16 cellular contexts compared by ENCODE assay signal in the genomic region with DNA sequence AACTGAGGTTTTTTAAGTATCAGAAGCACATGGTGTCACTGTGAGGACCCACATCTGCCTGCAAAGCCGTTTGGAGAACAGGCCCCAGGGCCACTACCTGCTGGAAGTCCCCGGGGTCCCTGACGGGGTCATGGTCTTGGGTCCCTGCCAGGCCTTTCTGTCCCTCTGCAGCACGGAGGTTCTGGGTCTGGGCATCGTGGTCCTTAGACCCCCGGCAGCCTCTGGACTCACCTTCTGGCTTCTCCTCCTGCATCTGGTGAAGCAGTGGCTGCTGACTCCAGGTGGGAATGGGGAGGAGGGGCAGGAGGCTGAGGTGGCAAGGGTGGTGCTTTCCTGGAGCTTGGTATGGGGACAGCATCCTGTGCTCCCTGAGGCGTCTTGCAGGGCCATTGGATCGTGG.
DNase-seq lines count a peak whose midpoint lies in the region; TF ChIP-seq lines count a peak whose summit lies in the region.
"Had no signal": no experiment of that assay in that cellular context is flagged by ENCODE, and none has a peak within 500 bp of the region (broad histone marks: within the 10 kb centered on the region; RNA-seq: fewer than 3 reads in every experiment).

No MANE protein-coding gene starts in this region.

- H3K4me2 ChIP-seq in H9 (ENCODE audit: insufficient read depth, insufficient read length, low read length): no peak overlapping the region
- no peak overlapping the region for H3K4me2 ChIP-seq in neuronal stem cell (ENCODE audit: insufficient read depth, low read length, poor library complexity, severe bottlenecking)
- H3K4me2 ChIP-seq: A549 had no signal

- no peak overlapping the region for H3K23ac ChIP-seq in H9 (ENCODE audit: insufficient read length, low read depth, low read length)
- H3K23ac ChIP-seq in neuronal stem cell (ENCODE audit: low read depth, low read length, poor library complexity): no peak overlapping the region

- no peaks in the 10 kb centered on the region for H3K79me2 ChIP-seq in H9 (ENCODE audit: insufficient read depth, low read length)

- H3K27me3 Mint-ChIP-seq in H9 (ENCODE audit: low read depth) (peaks cover 19% of the 10 kb centered on the region), type B pancreatic cell (peaks cover 30% of the 10 kb centered on the region)

- peak; percentile 25 for DNase-seq in H9
- peak; percentile 46 for DNase-seq in ecto neural progenitor cell (ENCODE audit: low spot score)
- no peak for DNase-seq in neuronal stem cell (ENCODE audit: low spot score)
- DNase-seq in type B pancreatic cell (ENCODE audit: extremely low spot score, unreplicated experiment): peak; percentile 64
- DNase-seq in midbrain (lab: John Stamatoyannopoulos, UW): no peak
- no peak for DNase-seq in suprapubic skin (ENCODE audit: low spot score in 2 of 2)
- no peak for DNase-seq in NCI-H2227 (lab: John Stamatoyannopoulos, UW; ENCODE audit: unreplicated experiment)
- DNase-seq: AML-193; CD4-positive, alpha-beta memory T cell; DMS79; GDM1 had no signal

- TF ChIP-seq CTCF in H9 (conservative IDR thresholded peaks at IDR 0.05) (no peak), type B pancreatic cell (conservative IDR thresholded peaks at IDR 0.05) (no peak), suprapubic skin (IDR thresholded peaks at IDR 0.05) (no peak)

- H2AK5ac ChIP-seq in H9 (ENCODE audit: insufficient read length, low read length) (no peak overlapping the region), neuronal stem cell (ENCODE audit: low read depth, low read length) (peak overlapping the region; percentile 78)

- no peak overlapping the region for H2BK20ac ChIP-seq in H9 (ENCODE audit: low read depth, low read length, poor library complexity, severe bottlenecking)

- H3K14ac ChIP-seq in H9 (ENCODE audit: insufficient read depth, low read length): no peak overlapping the region
- H3K14ac ChIP-seq in neuronal stem cell (ENCODE audit: low read length): no peak overlapping the region

- H2BK5ac ChIP-seq in H9 (ENCODE audit: insufficient read length, low read length): no peak overlapping the region
- peak overlapping the region; percentile 83 for H2BK5ac ChIP-seq in neuronal stem cell (ENCODE audit: low read length)

- H3K56ac ChIP-seq in H9 (ENCODE audit: insufficient read length, low read depth, low read length): no peak overlapping the region

- H3K36me3 Mint-ChIP-seq in H9 (ENCODE audit: insufficient read depth in 1 of 3, low read depth in 3 of 3): peaks cover 0 to 2% (median 0%) of the 10 kb centered on the region in 3 experiments; a peak in 1 of 7 replicates
- H3K36me3 Mint-ChIP-seq in type B pancreatic cell: no peaks in the 10 kb centered on the region
- H3K36me3 Mint-ChIP-seq: CD14-positive monocyte; CD4-positive, alpha-beta memory T cell had no signal

- H2BK120ac ChIP-seq in H9 (ENCODE audit: low read depth, low read length, poor library complexity, severe bottlenecking) (no peak overlapping the region), neuronal stem cell (ENCODE audit: low read depth, low read length) (no peak overlapping the region)

- H2BK12ac ChIP-seq in H9 (ENCODE audit: insufficient read length, low read depth, low read length) (no peak overlapping the region), neuronal stem cell (ENCODE audit: low read length) (no peak overlapping the region)

- H3K4ac ChIP-seq in H9 (ENCODE audit: low read depth, low read length) (no peak overlapping the region), neuronal stem cell (ENCODE audit: low read length) (no peak overlapping the region)

- no peak overlapping the region for H2BK15ac ChIP-seq in H9 (ENCODE audit: low read depth, low read length)
- no peak overlapping the region for H2BK15ac ChIP-seq in neuronal stem cell (ENCODE audit: low read length)

- H3K27ac ChIP-seq in H9 (ENCODE audit: insufficient read length, low read depth, low read length): no peak overlapping the region
- H3K27ac ChIP-seq in neuronal stem cell (replicated peaks; ENCODE audit: low read length): no peak overlapping the region
- H3K27ac ChIP-seq in suprapubic skin: no peak overlapping the region
- H3K27ac ChIP-seq: 22Rv1, A549, HL-60 had no signal

- no CpG with 5 or more reads among the region's 8 CpGs for WGBS in H9 (ENCODE audit: extremely low coverage, insufficient read length, low lambda C conversion rate)
- WGBS in neuronal stem cell (ENCODE audit: extremely low coverage in 2 of 2, insufficient read length in 2 of 2, insufficient replicate concordance in 1 of 2), 2 donors: no CpG with 5 or more reads among the region's 8 CpGs
- 62% methylated on average over 8 of the region's 8 CpGs for WGBS in suprapubic skin

- H2AFZ ChIP-seq in H9 (ENCODE audit: low read length): no peak overlapping the region
- H2AFZ ChIP-seq in neuronal stem cell (ENCODE audit: low read length): no peak overlapping the region

- H3K9me3 Mint-ChIP-seq in H9 (no peaks in the 10 kb centered on the region; a peak in 1 of 5 replicates), type B pancreatic cell (no peaks in the 10 kb centered on the region)
- H3K9me3 Mint-ChIP-seq: CD4-positive, alpha-beta memory T cell had no signal

- H3K27ac Mint-ChIP-seq in H9 (no peak overlapping the region), type B pancreatic cell (no peak overlapping the region)
- H3K27ac Mint-ChIP-seq: CD4-positive, alpha-beta memory T cell had no signal

- H3K4me3 ChIP-seq in neuronal stem cell (ENCODE audit: low read length in 2 of 2): no peak overlapping the region
- no peak overlapping the region for H3K4me3 ChIP-seq in suprapubic skin
- H3K4me3 ChIP-seq: A549, HAP-1 had no signal

- no peaks in the 10 kb centered on the region for H3K23me2 ChIP-seq in H9 (ENCODE audit: insufficient read length, low read depth, low read length, poor library complexity, severe bottlenecking)

- no peak overlapping the region for H4K91ac ChIP-seq in H9 (ENCODE audit: insufficient read length, low read depth, low read length)
- H4K91ac ChIP-seq in neuronal stem cell (ENCODE audit: low read depth, low read length, poor library complexity): no peak overlapping the region

- H3K9ac ChIP-seq in H9 (ENCODE audit: extremely low read depth, insufficient read length, low read length) (no peak overlapping the region), neuronal stem cell (ENCODE audit: low read depth, low read length, poor library complexity) (no peak overlapping the region)

- no peak for TF ChIP-seq EP300 in suprapubic skin (IDR thresholded peaks at IDR 0.05)

- H3K9me3 ChIP-seq in H9 (ENCODE audit: control insufficient read depth, low read depth, low read length): no peaks in the 10 kb centered on the region
- no peaks in the 10 kb centered on the region for H3K9me3 ChIP-seq in neuronal stem cell (replicated peaks in 1 of 2; ENCODE audit: control insufficient read depth in 2 of 2, insufficient read depth in 1 of 2, low read depth in 1 of 2, low read length in 2 of 2)
- H3K9me3 ChIP-seq in suprapubic skin: no peaks in the 10 kb centered on the region
- H3K9me3 ChIP-seq: A549, HAP-1 had no signal

- H3K4me1 ChIP-seq in H9 (ENCODE audit: insufficient read depth, low read length): no peaks in the 10 kb centered on the region
- peaks cover 0 to 3% of the 10 kb centered on the region in 2 donors for H3K4me1 ChIP-seq in neuronal stem cell (ENCODE audit: control insufficient read depth in 2 of 2, insufficient read depth in 1 of 2, low read depth in 1 of 2, low read length in 2 of 2)
- no peaks in the 10 kb centered on the region for H3K4me1 ChIP-seq in suprapubic skin
- H3K4me1 ChIP-seq: A549, HAP-1 had no signal

- no peaks in the 10 kb centered on the region for H3K36me3 ChIP-seq in neuronal stem cell (replicated peaks in 1 of 2; ENCODE audit: control insufficient read depth in 2 of 2, insufficient read depth in 2 of 2, low read length in 2 of 2)
- H3K36me3 ChIP-seq in suprapubic skin: no peaks in the 10 kb centered on the region
- H3K36me3 ChIP-seq: HAP-1 had no signal

- H4K5ac ChIP-seq in H9 (ENCODE audit: insufficient read length, low read depth, low read length): no peak overlapping the region

- H4K20me1 ChIP-seq in H9 (ENCODE audit: control insufficient read depth, insufficient read depth, insufficient read length): no peaks in the 10 kb centered on the region

- TF ChIP-seq POLR2A in suprapubic skin (IDR thresholded peaks at IDR 0.05): no peak

- H4K8ac ChIP-seq in H9 (replicated peaks; ENCODE audit: insufficient read length, low read depth, low read length): no peak overlapping the region
- no peak overlapping the region for H4K8ac ChIP-seq in neuronal stem cell (ENCODE audit: low read depth, low read length)

- H3K4me1 Mint-ChIP-seq in H9 (peaks cover 0 to 3% of the 10 kb centered on the region in 2 experiments; a peak in 1 of 4 replicates), type B pancreatic cell (ENCODE audit: unreplicated experiment) (no peaks in the 10 kb centered on the region)
- H3K4me1 Mint-ChIP-seq: CD14-positive monocyte; CD4-positive, alpha-beta memory T cell had no signal

- H3K18ac ChIP-seq in H9 (ENCODE audit: insufficient read length, low read depth, low read length): no peak overlapping the region
- H3K18ac ChIP-seq in neuronal stem cell (ENCODE audit: low read length): no peak overlapping the region

- H3K27me3 ChIP-seq in H9 (ENCODE audit: insufficient read depth, low read length) (no peaks in the 10 kb centered on the region), neuronal stem cell (ENCODE audit: control insufficient read depth in 3 of 3, insufficient read depth in 3 of 3, low read depth in 1 of 3, low read length in 3 of 3) (peaks cover 0 to 23% (median 0%) of the 10 kb centered on the region in 3 experiments), suprapubic skin (peaks cover 30% of the 10 kb centered on the region)

- no peaks in the 10 kb centered on the region for H3K79me1 ChIP-seq in H9 (ENCODE audit: insufficient read depth, low read depth, low read length, poor library complexity, severe bottlenecking)
- no peaks in the 10 kb centered on the region for H3K79me1 ChIP-seq in neuronal stem cell (ENCODE audit: low read depth, low read length)

- no peak overlapping the region for H3K4me3 Mint-ChIP-seq in H9
- no peak overlapping the region for H3K4me3 Mint-ChIP-seq in type B pancreatic cell
- H3K4me3 Mint-ChIP-seq: CD14-positive monocyte; CD4-positive, alpha-beta memory T cell had no signal

- no peak overlapping the region for H3T11ph ChIP-seq in H9 (ENCODE audit: low read length)

Comparison
In these comparisons a context has a peak if more than half of its experiments do, and no peak if none do; other contexts are left out.
1. DNase-seq: peak in H9 (single experiment), ecto neural progenitor cell (single experiment) and type B pancreatic cell (single experiment); none in neuronal stem cell (single experiment), midbrain (single experiment), suprapubic skin (0 of 2) and NCI-H2227 (single experiment).